ENCODE assay signal across 12 cellular contexts in the genomic region with DNA sequence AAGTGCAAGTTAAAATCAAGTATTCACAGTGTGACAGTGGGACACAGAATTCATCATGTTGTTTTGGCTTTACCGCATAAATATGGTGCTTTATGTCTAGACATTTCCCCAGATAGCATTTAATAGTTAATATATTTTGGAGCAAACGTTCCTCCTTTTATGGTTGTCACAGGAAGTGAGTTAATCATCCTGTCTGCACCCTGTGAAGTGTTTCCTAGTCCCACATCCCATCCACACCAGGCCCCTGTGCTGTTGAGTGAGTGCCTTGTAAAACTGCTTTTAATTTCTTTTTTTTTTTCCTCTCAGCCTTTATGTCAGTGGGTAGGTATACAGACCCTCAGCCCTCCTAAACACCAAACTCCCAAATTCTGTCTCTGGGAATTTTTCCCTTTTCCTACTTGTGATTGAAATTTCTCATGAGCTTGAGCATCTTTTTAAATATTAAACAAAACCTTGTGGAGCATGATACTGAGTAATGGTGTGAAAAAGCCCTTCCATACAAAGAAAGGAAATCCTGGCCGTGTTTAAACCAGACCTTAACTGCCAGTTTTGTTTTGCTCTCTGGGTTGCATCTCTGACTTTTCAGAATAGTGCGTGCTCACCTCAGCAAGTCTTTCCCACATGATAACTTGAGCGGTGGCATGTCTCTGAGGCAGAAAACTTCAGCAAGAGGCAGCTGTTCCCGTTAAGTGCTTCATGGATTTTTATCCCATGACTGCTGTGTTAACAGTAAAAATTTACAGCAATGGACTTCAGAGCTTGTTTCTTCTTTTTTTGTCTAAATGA.
DNase-seq lines count a peak whose midpoint lies in the region; TF ChIP-seq lines count a peak whose summit lies in the region.
"Had no signal": no experiment of that assay in that cellular context is flagged by ENCODE, and none has a peak within 500 bp of the region (broad histone marks: within the 10 kb centered on the region; RNA-seq: fewer than 3 reads in every experiment).

No MANE protein-coding gene starts in this region.

- in situ Hi-C loops in GM23248 (cut with MboI): no loop called here

- no peak for TF ChIP-seq CTCF in foreskin fibroblast (IDR thresholded peaks at IDR 0.05; ENCODE audit: low read depth, low read length)

- DNase-seq in GM23248 (peak; percentile 28), M059J (ENCODE audit: low read depth) (peak; percentile 7), foreskin fibroblast (peak; percentile 26 to 35), renal cortical epithelial cell (ENCODE audit: low read depth) (peak; percentile 70), EL (no peak), NOMO-1 treated with dmso at 0.1 percent for 144 hours (lab: John Stamatoyannopoulos, UW; ENCODE audit: unreplicated experiment) (no peak), H4 (ENCODE audit: low spot score) (no peak)
- DNase-seq: activated T-cell treated with anti-CD3 and anti-CD28 coated beads, Interleukin-2, amount 50 U/mL, for 24 hours; effector memory CD4-positive, alpha-beta T cell; glutamatergic neuron; left colon; NCI-H345 had no signal

- H3K9ac ChIP-seq in GM23248: no peak overlapping the region

- H3K79me2 ChIP-seq in GM23248 (ENCODE audit: insufficient read depth): no peaks in the 10 kb centered on the region; the same call in 1 of the 2 replicates

- H2AFZ ChIP-seq in GM23248: no peak overlapping the region

- H3K9me3 ChIP-seq in GM23248 (ENCODE audit: low read depth): no peaks in the 10 kb centered on the region

- 0 out of 2 replicates have a peak, but pooled peaks cover 9% of the 10 kb centered on the region for H4K20me1 ChIP-seq in GM23248 (ENCODE audit: insufficient read depth)

- H3K4me2 ChIP-seq in GM23248 (ENCODE audit: unreplicated experiment): no peak overlapping the region

- H3K4me3 ChIP-seq in GM23248: no peak overlapping the region
- no peak overlapping the region for H3K4me3 ChIP-seq in foreskin fibroblast (ENCODE audit: low read depth in 1 of 2, low read length in 2 of 2)

- H3K27me3 ChIP-seq in GM23248 (replicated peaks; ENCODE audit: insufficient read depth): no peaks in the 10 kb centered on the region

- H3K4me1 ChIP-seq in GM23248 (ENCODE audit: insufficient read depth): peaks cover 17% of the 10 kb centered on the region

- no peaks in the 10 kb centered on the region for H3K36me3 ChIP-seq in GM23248 (ENCODE audit: low read depth)

- H3K27ac ChIP-seq in GM23248: no peak overlapping the region

- no peaks in the 10 kb centered on the region for H3K9me2 ChIP-seq in GM23248 (ENCODE audit: insufficient read depth)

- H3F3A ChIP-seq in GM23248 (ENCODE audit: insufficient read depth): peaks cover 8% of the 10 kb centered on the region; the same call in 1 of the 2 replicates

- 67 to 69% methylated on average over 6 of the region's 6 CpGs for WGBS in GM23248 (ENCODE audit: low coverage in 1 of 2, low lambda C conversion rate in 2 of 2, missing lambda C conversion rate in 2 of 2), 2 experiments

Comparison
In these comparisons a context has a peak if more than half of its experiments do, and no peak if none do; other contexts are left out.
1. DNase-seq: peak in GM23248 (single experiment), M059J (single experiment), foreskin fibroblast (2 of 2) and renal cortical epithelial cell (single experiment); none in EL (single experiment), NOMO-1 treated with dmso at 0.1 percent for 144 hours (single experiment) and H4 (single experiment).